Comparison of ENCODE assay signal across 1 cellular context in genomic region chr4:70629469-70630090, GRCh38.
TF ChIP-seq lines count a peak whose summit lies in the region.

No MANE protein-coding gene starts in this region.

TF ChIP-seq in K562, 482 proteins besides CTCF, POLR2A, EP300 and RAD21 (continued from another document):
- TF ChIP-seq, protein P1, sequence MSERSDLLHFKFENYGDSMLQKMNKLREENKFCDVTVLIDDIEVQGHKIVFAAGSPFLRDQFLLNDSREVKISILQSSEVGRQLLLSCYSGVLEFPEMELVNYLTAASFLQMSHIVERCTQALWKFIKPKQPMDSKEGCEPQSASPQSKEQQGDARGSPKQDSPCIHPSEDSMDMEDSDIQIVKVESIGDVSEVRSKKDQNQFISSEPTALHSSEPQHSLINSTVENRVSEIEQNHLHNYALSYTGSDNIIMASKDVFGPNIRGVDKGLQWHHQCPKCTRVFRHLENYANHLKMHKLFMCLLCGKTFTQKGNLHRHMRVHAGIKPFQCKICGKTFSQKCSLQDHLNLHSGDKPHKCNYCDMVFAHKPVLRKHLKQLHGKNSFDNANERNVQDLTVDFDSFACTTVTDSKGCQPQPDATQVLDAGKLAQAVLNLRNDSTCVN (CRISPR knock-in tag; IDR thresholded peaks at IDR 0.05) = no peak
- TF ChIP-seq CGGBP1 (CRISPR knock-in tag; IDR thresholded peaks at IDR 0.05) (no peak), BRD9 (IDR thresholded peaks at IDR 0.05; ENCODE audit: low read depth, partially characterized antibody) (no peak), SIN3A (IDR thresholded peaks at IDR 0.05; ENCODE audit: borderline replicate concordance in 2 of 2, control insufficient read depth in 1 of 2, low read depth in 2 of 2, low read length in 2 of 2) (no peak), ZNF561 (CRISPR knock-in tag; conservative IDR thresholded peaks at IDR 0.05) (no peak), MTA2 (IDR thresholded peaks at IDR 0.05; ENCODE audit: low read depth) (no peak), ZNF253 (CRISPR knock-in tag; conservative IDR thresholded peaks at IDR 0.05) (no peak), ZNF668 (CRISPR knock-in tag; IDR thresholded peaks at IDR 0.05) (no peak), STAG1 (CRISPR knock-in tag; IDR thresholded peaks at IDR 0.05; ENCODE audit: borderline replicate concordance) (no peak), CBFB (CRISPR knock-in tag; IDR thresholded peaks at IDR 0.05) (no peak), MTF1 (CRISPR knock-in tag; IDR thresholded peaks at IDR 0.05; ENCODE audit: borderline replicate concordance) (no peak), ZNF431 (CRISPR knock-in tag; IDR thresholded peaks at IDR 0.05) (no peak), HLTF (IDR thresholded peaks at IDR 0.05) (no peak), ZBTB17 (CRISPR knock-in tag; IDR thresholded peaks at IDR 0.05) (no peak)
